ENCODE assay signal across 1 cellular context in genomic region chr16:22255335-22255734, GRCh38.
TF ChIP-seq lines count a peak whose summit lies in the region.

No MANE protein-coding gene starts in this region.

TF ChIP-seq in K562, 482 proteins besides CTCF, POLR2A, EP300 and RAD21 (continued from another document and continues in another):
- TF ChIP-seq SRSF9 (IDR thresholded peaks at IDR 0.05; ENCODE audit: borderline replicate concordance, low read depth, low read length) (no peak), NFIC (IDR thresholded peaks at IDR 0.05) (no peak), ZBTB17 (CRISPR knock-in tag; IDR thresholded peaks at IDR 0.05) (no peak), GMEB1 (CRISPR knock-in tag; IDR thresholded peaks at IDR 0.05) (no peak), NFYB (IDR thresholded peaks at IDR 0.05; ENCODE audit: extremely low read depth, insufficient read length) (peak; percentile 22), ZNF277 (CRISPR knock-in tag; IDR thresholded peaks at IDR 0.05; ENCODE audit: borderline replicate concordance) (no peak), TRIM24 (IDR thresholded peaks at IDR 0.05) (peak; percentile 29 to 49; a peak in 2 of 4 replicates), HBP1 (CRISPR knock-in tag; IDR thresholded peaks at IDR 0.05) (no peak), CEBPG (CRISPR knock-in tag; IDR thresholded peaks at IDR 0.05) (peak; percentile 46; the same call in 1 of the 2 replicates), CEBPG (tag; conservative IDR thresholded peaks at IDR 0.05 in 1 of 2, IDR thresholded peaks at IDR 0.05 in 1 of 2) (no peak), CBX3 (IDR thresholded peaks at IDR 0.05; ENCODE audit: borderline replicate concordance in 1 of 2, low read length in 2 of 2) (peak in 1 of 2 experiments; percentile 95; a peak in 2 of 3 replicates), PHF21A (IDR thresholded peaks at IDR 0.05; ENCODE audit: borderline replicate concordance, low read depth) (no peak), HLTF (IDR thresholded peaks at IDR 0.05) (no peak), RCOR1 (IDR thresholded peaks at IDR 0.05; ENCODE audit: borderline replicate concordance in 1 of 2, low read depth in 2 of 2, low read length in 2 of 2) (no peak), MECOM (CRISPR knock-in tag; IDR thresholded peaks at IDR 0.05) (no peak), SMAD1 (IDR thresholded peaks at IDR 0.05; ENCODE audit: low read depth, low read length, partially characterized antibody) (no peak), PTTG1 (tag; IDR thresholded peaks at IDR 0.05; ENCODE audit: low read depth) (no peak), CREB1 (IDR thresholded peaks at IDR 0.05) (no peak), CREB1 (CRISPR knock-in tag; IDR thresholded peaks at IDR 0.05) (no peak), RREB1 (CRISPR knock-in tag; IDR thresholded peaks at IDR 0.05) (no peak), MYC (IDR thresholded peaks at IDR 0.05; ENCODE audit: low read depth, low read length) (no peak), MYC (CRISPR knock-in tag; IDR thresholded peaks at IDR 0.05; ENCODE audit: borderline replicate concordance, low read depth) (no peak), USF1 (CRISPR knock-in tag; IDR thresholded peaks at IDR 0.05) (peak; percentile 95), TRIM28 (IDR thresholded peaks at IDR 0.05) (peak; percentile 86), ZNF561 (CRISPR knock-in tag; conservative IDR thresholded peaks at IDR 0.05) (no peak), SAFB2 (IDR thresholded peaks at IDR 0.05; ENCODE audit: borderline replicate concordance, low read depth, low read length, severe bottlenecking) (no peak), SLC30A9 (CRISPR knock-in tag; IDR thresholded peaks at IDR 0.05) (no peak), ZNF431 (CRISPR knock-in tag; IDR thresholded peaks at IDR 0.05) (no peak), CBX5 (IDR thresholded peaks at IDR 0.05; ENCODE audit: borderline replicate concordance, low read depth) (0 out of 2 replicates have a peak, but pooled peaks have one; percentile 74), USF2 (CRISPR knock-in tag; IDR thresholded peaks at IDR 0.05) (peak; percentile 85), ZNF280A (IDR thresholded peaks at IDR 0.05; ENCODE audit: low read depth, partially characterized antibody) (peak; percentile 70), NFXL1 (CRISPR knock-in tag; IDR thresholded peaks at IDR 0.05) (no peak), TCFL5 (CRISPR knock-in tag; conservative IDR thresholded peaks at IDR 0.05) (no peak), ELF4 (CRISPR knock-in tag; IDR thresholded peaks at IDR 0.05) (no peak), NEUROD1 (IDR thresholded peaks at IDR 0.05; ENCODE audit: borderline replicate concordance, low read depth, low read length, partially characterized antibody) (no peak), RFX5 (IDR thresholded peaks at IDR 0.05; ENCODE audit: low read depth, low read length) (no peak), TAF7 (tag; IDR thresholded peaks at IDR 0.05) (no peak), RBM22 (IDR thresholded peaks at IDR 0.05; ENCODE audit: low read depth, low read length, poor library complexity, severe bottlenecking) (no peak), MLX (CRISPR knock-in tag; conservative IDR thresholded peaks at IDR 0.05) (no peak), FOS (IDR thresholded peaks at IDR 0.05; ENCODE audit: extremely low read depth, insufficient read length) (peak; percentile 12)
